ENCODE assay signal across 8 cellular contexts in genomic region chr4:153790962-153791551, GRCh38. TPM values are rescaled to one million over a fixed set of nuclear protein-coding genes. Genes with fewer than 3 reads are reported as not detected.
A peak's percentile ranks its signal among the peaks of the same experiment; 100 is the strongest.
DNase-seq lines count a peak whose midpoint lies in the region; ATAC-seq and TF ChIP-seq lines count a peak whose summit lies in the region.

No MANE protein-coding gene starts in this region.

- H3K4me2 ChIP-seq in skeletal muscle satellite cell (ENCODE audit: low read length), result peak overlapping the region; percentile 61

- intact Hi-C loops in heart right ventricle (cut with DNase I), result loop anchor here in 2 of 10 donors (10.0 kb wide), 2 partner anchors 224 to 234 kb away; no protein-coding TSS in a partner anchor

- TF ChIP-seq CTCF in GM13977 (IDR thresholded peaks at IDR 0.05; ENCODE audit: extremely low read depth, insufficient read depth, missing control alignments) (peak; percentile 28), heart right ventricle (IDR thresholded peaks at IDR 0.05) (peak in 4 of 9 donors; percentile 9 to 23 (median 12))

- peaks cover 4 to 44% (median 32%) of the 10 kb centered on the region in 9 donors for H3K4me1 ChIP-seq in heart right ventricle
- H3K4me1 ChIP-seq in skeletal muscle satellite cell (ENCODE audit: control insufficient read depth, insufficient read depth, low read length), result peaks cover 18% of the 10 kb centered on the region

- H3K27ac ChIP-seq in heart right ventricle, result no peak overlapping the region

- in situ Hi-C loops in GM13977 (cut with MboI; ENCODE audit: low pct_unique_long_range_greater_than_20kb, low sequenced_read_pairs, unreplicated experiment), result no loop called here

- H3K9me3 ChIP-seq in heart right ventricle, result no peaks in the 10 kb centered on the region
- no peaks in the 10 kb centered on the region for H3K9me3 ChIP-seq in skeletal muscle satellite cell (replicated peaks; ENCODE audit: low read length)

- H3K36me3 ChIP-seq in heart right ventricle, result no peaks in the 10 kb centered on the region
- no peaks in the 10 kb centered on the region for H3K36me3 ChIP-seq in skeletal muscle satellite cell (ENCODE audit: insufficient read depth, low read length)

- H3K4me3 ChIP-seq in heart right ventricle (peak overlapping the region in 8 of 10 donors; percentile 5 to 31 (median 25)), skeletal muscle satellite cell (ENCODE audit: low read length) (no peak overlapping the region)

- ATAC-seq in heart right ventricle (peak in 3 of 8 donors; percentile 24 to 48 (median 30)), GM21367 (IDR thresholded peaks at IDR 0.05; ENCODE audit: unreplicated experiment) (no peak), GM21515 (IDR thresholded peaks at IDR 0.05; ENCODE audit: unreplicated experiment) (no peak), HG03045 (IDR thresholded peaks at IDR 0.05; ENCODE audit: unreplicated experiment) (no peak), HG03469 (IDR thresholded peaks at IDR 0.05; ENCODE audit: unreplicated experiment) (no peak)

- peak; percentile 66 for DNase-seq in GM13977 (ENCODE audit: low spot score)
- peak; percentile 75 for DNase-seq in activated CD8-positive, alpha-beta memory T cell treated with anti-CD3 and anti-CD28 coated beads, Interleukin-2, amount 50 U/mL, for 48 hours
- DNase-seq in heart right ventricle, result no peak

- 2 to 3% methylated on average over 49 to 51 of the region's 51 CpGs for WGBS in heart right ventricle, 2 donors

- H3K27me3 ChIP-seq in heart right ventricle (peaks cover 39 to 100% (median 93%) of the 10 kb centered on the region in 7 donors), skeletal muscle satellite cell (ENCODE audit: control insufficient read depth, insufficient read depth, low read length) (peaks cover 92% of the 10 kb centered on the region)

- no peak overlapping the region for H3K9ac ChIP-seq in skeletal muscle satellite cell (ENCODE audit: low read depth, low read length)

RNA-seq across cellular contexts. Expression of gene SFRP2, which starts 2.2 kb away (rescaled TPM):
- total RNA-seq in heart right ventricle, result 1 to 10 TPM in 1 of 10 donors, under 1 TPM in 4, not detected in 5; 0.58 to 5.2 (median 0.77) TPM
- 1 to 10 TPM in 1 of 2 donors, under 1 TPM in 1; 0.30 to 1.2 TPM for polyA plus RNA-seq in heart right ventricle
- total RNA-seq in skeletal muscle satellite cell (2012; rRNA removed), result 0.87 TPM in 1 of 2 replicates, not detected in the other

RNA-seq across cellular contexts. Expression of gene RNF175, which starts 31.2 kb away (rescaled TPM):
- 1 to 10 TPM in 1 of 10 donors, under 1 TPM in 8, not detected in 1; 0.23 to 1.3 (median 0.55) TPM for total RNA-seq in heart right ventricle
- polyA plus RNA-seq in heart right ventricle, result under 1 TPM in 1 of 2 donors, not detected in 1; 0.13 TPM
- total RNA-seq in skeletal muscle satellite cell (2012; rRNA removed), result 0.44 and 0.51 TPM in 2 replicates

Comparison
In these comparisons a context has a peak if more than half of its experiments do, and no peak if none do; other contexts are left out.
1. DNase-seq: peak in GM13977 (single experiment) and activated CD8-positive, alpha-beta memory T cell treated with anti-CD3 and anti-CD28 coated beads, Interleukin-2, amount 50 U/mL, for 48 hours (single experiment); none in heart right ventricle (0 of 2).